ENCODE assay signal across 12 cellular contexts in the genomic region with DNA sequence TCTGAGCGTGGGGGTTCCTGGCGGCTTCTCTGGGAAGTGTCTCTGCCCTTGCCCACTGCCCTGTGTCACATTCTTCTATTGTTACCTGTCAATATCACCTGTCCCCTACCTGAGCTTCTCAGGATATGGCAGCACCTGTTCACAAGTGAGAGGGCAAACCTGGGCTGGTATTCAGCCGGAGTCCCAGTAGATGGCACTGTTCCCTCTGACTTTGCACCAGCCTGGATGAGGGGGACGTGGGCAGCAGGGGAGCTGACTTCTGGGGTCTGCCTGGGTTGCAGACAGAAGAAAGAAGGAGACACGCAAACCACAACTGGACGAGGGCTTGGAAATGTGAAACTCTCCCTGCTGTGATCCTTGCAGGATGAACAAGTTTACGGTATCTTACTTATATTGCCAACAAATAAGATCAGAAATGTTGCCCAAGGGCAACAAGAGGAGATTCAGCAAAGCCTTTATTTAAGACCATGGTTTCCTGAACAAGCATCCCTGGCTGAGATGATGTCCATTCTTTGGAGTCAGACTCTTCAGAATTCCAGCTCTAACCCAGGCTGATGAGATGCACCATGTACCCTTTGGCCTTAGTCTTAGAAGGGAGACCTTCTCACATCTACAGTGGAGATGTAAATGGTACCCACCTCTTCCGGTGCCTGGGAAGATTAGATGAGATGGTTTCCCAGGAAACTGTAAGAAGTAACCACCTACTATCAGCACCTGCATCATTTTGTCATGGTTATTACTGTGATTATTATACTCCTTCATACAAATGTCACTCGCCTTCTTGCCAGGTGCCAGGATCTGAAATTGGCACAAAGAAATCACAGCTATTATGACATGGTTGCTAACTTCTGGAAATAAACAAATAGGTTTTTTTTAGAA.
A peak's percentile ranks its signal among the peaks of the same experiment; 100 is the strongest.
DNase-seq lines count a peak whose midpoint lies in the region; ATAC-seq and TF ChIP-seq lines count a peak whose summit lies in the region.
"Had no signal": no experiment of that assay in that cellular context is flagged by ENCODE, and none has a peak within 500 bp of the region (broad histone marks: within the 10 kb centered on the region; RNA-seq: fewer than 3 reads in every experiment).

No MANE protein-coding gene starts in this region.

- H3K9me3 ChIP-seq in H9 (ENCODE audit: control insufficient read depth, low read depth, low read length) (no peaks in the 10 kb centered on the region), PC-9 (ENCODE audit: insufficient read depth, low read depth) (no peaks in the 10 kb centered on the region), iPS DF 6.9 (ENCODE audit: control insufficient read depth, insufficient read depth, low read length) (no peaks in the 10 kb centered on the region)

- H3K27me3 Mint-ChIP-seq in H9 (ENCODE audit: low read depth) (peaks cover 10% of the 10 kb centered on the region), immature natural killer cell (ENCODE audit: low read depth in 3 of 3) (peaks cover 4 to 10% (median 7%) of the 10 kb centered on the region in 3 donors)

- H3K27ac Mint-ChIP-seq in H9 (no peak overlapping the region), immature natural killer cell (no peak overlapping the region)

- no peak overlapping the region for H3K27ac ChIP-seq in H9 (ENCODE audit: insufficient read length, low read depth, low read length)
- H3K27ac ChIP-seq in PC-9 = no peak overlapping the region
- no peak overlapping the region for H3K27ac ChIP-seq in iPS DF 6.9 (ENCODE audit: low read length)
- H3K27ac ChIP-seq: tibial artery had no signal

- no peaks in the 10 kb centered on the region for H3K79me1 ChIP-seq in H9 (ENCODE audit: insufficient read depth, low read depth, low read length, poor library complexity, severe bottlenecking)

- H3K4me3 ChIP-seq in PC-9 (no peak overlapping the region), iPS DF 6.9 (ENCODE audit: low read length) (no peak overlapping the region)
- H3K4me3 ChIP-seq: tibial artery had no signal

- H2BK15ac ChIP-seq in H9 (ENCODE audit: low read depth, low read length) = no peak overlapping the region

- no peak overlapping the region for H2AK5ac ChIP-seq in H9 (ENCODE audit: insufficient read length, low read length)

- H3K4me1 Mint-ChIP-seq in H9 = peaks cover 0 to 4% of the 10 kb centered on the region in 2 experiments; a peak in 2 of 4 replicates
- H3K4me1 Mint-ChIP-seq in immature natural killer cell = no peaks in the 10 kb centered on the region

- WGBS in H9 (ENCODE audit: extremely low coverage, insufficient read length, low lambda C conversion rate) = no CpG with 5 or more reads among the region's 9 CpGs
- whole genome bisulfite sequencing in iPS DF 6.9 (ENCODE audit: insufficient coverage, insufficient read length) = no CpG with 5 or more reads among the region's 9 CpGs

- H3K36me3 ChIP-seq in PC-9 (ENCODE audit: low read depth) = no peaks in the 10 kb centered on the region
- H3K36me3 ChIP-seq in iPS DF 6.9 (ENCODE audit: control insufficient read depth, insufficient read depth, low read length) = no peaks in the 10 kb centered on the region
- H3K36me3 ChIP-seq: tibial artery had no signal

- H2BK12ac ChIP-seq in H9 (ENCODE audit: insufficient read length, low read depth, low read length) = no peak overlapping the region

- H3F3A ChIP-seq in PC-9 (ENCODE audit: insufficient read depth, low read depth) = no peaks in the 10 kb centered on the region

- no peak overlapping the region for H4K8ac ChIP-seq in H9 (replicated peaks; ENCODE audit: insufficient read length, low read depth, low read length)

- H3K36me3 Mint-ChIP-seq in H9 (ENCODE audit: insufficient read depth in 1 of 3, low read depth in 3 of 3) (peaks cover 0 to 6% (median 2%) of the 10 kb centered on the region in 3 experiments; a peak in 5 of 7 replicates), immature natural killer cell (no peaks in the 10 kb centered on the region)

- no peak overlapping the region for H4K5ac ChIP-seq in H9 (ENCODE audit: insufficient read length, low read depth, low read length)

- no peak overlapping the region for H2BK120ac ChIP-seq in H9 (ENCODE audit: low read depth, low read length, poor library complexity, severe bottlenecking)

- in situ Hi-C loops in ACHN (cut with HindIII; ENCODE audit: low pct_ligation_motif_present, low pct_unique_long_range_greater_than_20kb, low sequenced_read_pairs) = no loop called here

- no TSS peak for BruUV-seq in PC-9 (replicated peaks; lab: Mats Ljungman, UMichigan)

- peak; percentile 83 for TF ChIP-seq CTCF in H9 (conservative IDR thresholded peaks at IDR 0.05)
- peak; percentile 68 for TF ChIP-seq CTCF in PC-9 (conservative IDR thresholded peaks at IDR 0.05)

- H3K9ac ChIP-seq in H9 (ENCODE audit: extremely low read depth, insufficient read length, low read length) = no peak overlapping the region

- no peak overlapping the region for H2BK20ac ChIP-seq in H9 (ENCODE audit: low read depth, low read length, poor library complexity, severe bottlenecking)

- intact Hi-C loops in PC-9 (cut with micrococcal nuclease; ENCODE audit: unreplicated experiment) = no loop called here

- no peak overlapping the region for H3K4me3 Mint-ChIP-seq in H9
- no peak overlapping the region for H3K4me3 Mint-ChIP-seq in immature natural killer cell

- no peak overlapping the region for H3K23ac ChIP-seq in H9 (ENCODE audit: insufficient read length, low read depth, low read length)

- POLR2A ChIA-PET in PC-9 (lab: Charles Lee; ENCODE audit: unreplicated experiment) = no interaction called here

- H4K20me1 ChIP-seq in H9 (ENCODE audit: control insufficient read depth, insufficient read depth, insufficient read length) (no peaks in the 10 kb centered on the region), PC-9 (ENCODE audit: insufficient read depth) (no peaks in the 10 kb centered on the region)

- H3K56ac ChIP-seq in H9 (ENCODE audit: insufficient read length, low read depth, low read length) = no peak overlapping the region

- CTCF ChIA-PET in PC-9 (lab: Charles Lee) = interaction anchor here (0.6 kb wide), 1 partner anchor 250 kb away, joined by 3 read pairs; no protein-coding TSS in a partner anchor

- no peak overlapping the region for H4K91ac ChIP-seq in H9 (ENCODE audit: insufficient read length, low read depth, low read length)

- H3K27me3 ChIP-seq in H9 (ENCODE audit: insufficient read depth, low read length) (no peaks in the 10 kb centered on the region), PC-9 (ENCODE audit: insufficient read depth, low read depth) (peaks cover 34% of the 10 kb centered on the region), iPS DF 6.9 (ENCODE audit: control insufficient read depth, insufficient read depth, low read length) (no peaks in the 10 kb centered on the region)
- H3K27me3 ChIP-seq: tibial artery had no signal

- H2AFZ ChIP-seq in H9 (ENCODE audit: low read length) (no peak overlapping the region), PC-9 (no peak overlapping the region)

- H3K23me2 ChIP-seq in H9 (ENCODE audit: insufficient read length, low read depth, low read length, poor library complexity, severe bottlenecking) = no peaks in the 10 kb centered on the region

- H3K4ac ChIP-seq in H9 (ENCODE audit: low read depth, low read length) = no peak overlapping the region

- H2BK5ac ChIP-seq in H9 (ENCODE audit: insufficient read length, low read length) = no peak overlapping the region

- H3K9me2 ChIP-seq in PC-9 (ENCODE audit: insufficient read depth) = no peaks in the 10 kb centered on the region

- H3K9me3 Mint-ChIP-seq in H9 (peaks cover 6 to 7% of the 10 kb centered on the region in 2 experiments), immature natural killer cell (peaks cover 0 to 8% (median 3%) of the 10 kb centered on the region in 6 donors)

- no peak overlapping the region for H3K18ac ChIP-seq in H9 (ENCODE audit: insufficient read length, low read depth, low read length)

- H3T11ph ChIP-seq in H9 (ENCODE audit: low read length) = no peak overlapping the region

- H3K4me2 ChIP-seq in H9 (ENCODE audit: insufficient read depth, insufficient read length, low read length) = no peak overlapping the region
- H3K4me2 ChIP-seq in PC-9 = no peak overlapping the region

- no peak for ATAC-seq in HG02610 (IDR thresholded peaks at IDR 0.05; ENCODE audit: unreplicated experiment)
- no peak for ATAC-seq in HG03342 (IDR thresholded peaks at IDR 0.05; ENCODE audit: unreplicated experiment)
- no peak for ATAC-seq in HG02981 (IDR thresholded peaks at IDR 0.05; ENCODE audit: unreplicated experiment)
- ATAC-seq: right cardiac atrium had no signal

- H3K4me1 ChIP-seq in H9 (ENCODE audit: insufficient read depth, low read length) = no peaks in the 10 kb centered on the region
- H3K4me1 ChIP-seq in PC-9 (replicated peaks; ENCODE audit: insufficient read depth) = no peaks in the 10 kb centered on the region
- H3K4me1 ChIP-seq in iPS DF 6.9 (ENCODE audit: control insufficient read depth, insufficient read depth, low read length) = no peaks in the 10 kb centered on the region
- H3K4me1 ChIP-seq: tibial artery had no signal

- DNase-seq in ACHN = peak; percentile 19
- peak; percentile 76 for DNase-seq in H9
- DNase-seq in PC-9 = peak in 1 of 2 experiments; percentile 34
- DNase-seq in iPS DF 6.9 (ENCODE audit: low read depth, low spot score) = peak; percentile 41
- no peak for DNase-seq in immature natural killer cell
- DNase-seq: HCEC 1CT, NCI-H2081 treated with DMSO at 0.1 percent for 48 hours, right cardiac atrium, tibial artery had no signal

- no peaks in the 10 kb centered on the region for H3K79me2 ChIP-seq in H9 (ENCODE audit: insufficient read depth, low read length)
- no peaks in the 10 kb centered on the region for H3K79me2 ChIP-seq in PC-9 (ENCODE audit: low read depth)

- no peak overlapping the region for H3K14ac ChIP-seq in H9 (ENCODE audit: insufficient read depth, low read length)

Comparison
In these comparisons a context has a peak if more than half of its experiments do, and no peak if none do; other contexts are left out.
1. DNase-seq: peak in ACHN (single experiment), H9 (single experiment) and iPS DF 6.9 (single experiment); none in immature natural killer cell (0 of 3).